ENCODE assay signal across 1 cellular context in genomic region chr21:39384674-39385298, GRCh38.
TF ChIP-seq lines count a peak whose summit lies in the region.

No MANE protein-coding gene starts in this region.

TF ChIP-seq in GM12878, 131 proteins besides CTCF, POLR2A, EP300 and RAD21:
- TF ChIP-seq REST (IDR thresholded peaks at IDR 0.05; ENCODE audit: low read depth, low read length) (no peak), ZBTB40 (IDR thresholded peaks at IDR 0.05; ENCODE audit: borderline replicate concordance) (no peak), PAX8 (IDR thresholded peaks at IDR 0.05) (no peak), MAX (IDR thresholded peaks at IDR 0.05; ENCODE audit: low read depth, low read length) (no peak), SIX5 (IDR thresholded peaks at IDR 0.05; ENCODE audit: low read depth, low read length, severe bottlenecking) (no peak), PKNOX1 (IDR thresholded peaks at IDR 0.05) (no peak), E2F8 (IDR thresholded peaks at IDR 0.05; ENCODE audit: low read depth, partially characterized antibody) (no peak), KAT2A (conservative IDR thresholded peaks at IDR 0.05; ENCODE audit: control insufficient read depth, low read depth, low read length) (no peak), SMARCA5 (IDR thresholded peaks at IDR 0.05) (no peak), SUPT20H (IDR thresholded peaks at IDR 0.05; ENCODE audit: borderline replicate concordance, control insufficient read depth, low read depth, low read length) (no peak), USF2 (IDR thresholded peaks at IDR 0.05; ENCODE audit: borderline replicate concordance, low read depth, low read length) (no peak), ZNF274 (IDR thresholded peaks at IDR 0.05; ENCODE audit: insufficient read depth, insufficient read length) (no peak)
